Comparison of ENCODE assay signal across 13 cellular contexts in genomic region chr14:65258391-65258790, GRCh38.
DNase-seq lines count a peak whose midpoint lies in the region; ATAC-seq, FAIRE-seq and TF ChIP-seq lines count a peak whose summit lies in the region.
"Had no signal": no experiment of that assay in that cellular context is flagged by ENCODE, and none has a peak within 500 bp of the region (broad histone marks: within the 10 kb centered on the region; RNA-seq: fewer than 3 reads in every experiment).

No MANE protein-coding gene starts in this region.

- peaks cover 0 to 2% of the 10 kb centered on the region in 2 donors for H3K9me3 ChIP-seq in lung (ENCODE audit: control insufficient read depth in 2 of 2, insufficient read depth in 1 of 2, low read length in 1 of 2)
- peaks cover 0 to 5% (median 0%) of the 10 kb centered on the region in 3 donors for H3K9me3 ChIP-seq in tibial artery

- H3K4me1 Mint-ChIP-seq in activated CD4-positive, alpha-beta T cell treated with anti-CD3 and anti-CD28 coated beads, Interleukin-2, amount 10 ng/mL, durations not matched to agents 24 days and 14 days = peaks cover 22% of the 10 kb centered on the region

- no peaks in the 10 kb centered on the region for H3K27me3 Mint-ChIP-seq in activated CD4-positive, alpha-beta T cell treated with anti-CD3 and anti-CD28 coated beads, Interleukin-2, amount 10 ng/mL, durations not matched to agents 24 days and 14 days

- H3K4me3 ChIP-seq in ACC112 (ENCODE audit: low read depth, low read length) (no peak overlapping the region), bronchial epithelial cell (ENCODE audit: low read depth, low read length) (no peak overlapping the region), lung (no peak overlapping the region), tibial artery (no peak overlapping the region)
- H3K4me3 ChIP-seq: spleen, upper lobe of left lung had no signal

- 61 to 89% methylated on average over 1 of the region's 1 CpG for WGBS in lung, 2 donors

- intact Hi-C loops in activated CD4-positive, alpha-beta T cell treated with anti-CD3 and anti-CD28 coated beads, Interleukin-2, amount 10 ng/mL, durations not matched to agents 24 days and 14 days (cut with micrococcal nuclease) = no loop called here
- intact Hi-C loops in tibial artery (cut with DNase I; ENCODE audit: low total_unique reads) = no loop called here

- no peaks in the 10 kb centered on the region for H3K27me3 ChIP-seq in ACC112 (ENCODE audit: insufficient read depth, low read length)
- H3K27me3 ChIP-seq in bronchial epithelial cell (ENCODE audit: control insufficient read depth, insufficient read depth, low read length) = no peaks in the 10 kb centered on the region
- H3K27me3 ChIP-seq in lung (ENCODE audit: control insufficient read depth, insufficient read depth) = no peaks in the 10 kb centered on the region
- H3K27me3 ChIP-seq in tibial artery = peaks cover 0 to 7% of the 10 kb centered on the region in 2 donors
- H3K27me3 ChIP-seq: spleen, upper lobe of left lung had no signal

- H3K27ac Mint-ChIP-seq in activated CD4-positive, alpha-beta T cell treated with anti-CD3 and anti-CD28 coated beads, Interleukin-2, amount 10 ng/mL, durations not matched to agents 24 days and 14 days = no peak overlapping the region
- H3K27ac Mint-ChIP-seq: naive thymus-derived CD8-positive, alpha-beta T cell had no signal

- TF ChIP-seq CTCF in bronchial epithelial cell (IDR thresholded peaks at IDR 0.05; ENCODE audit: insufficient read depth, low read length, severe bottlenecking) (no peak), lung (IDR thresholded peaks at IDR 0.05; ENCODE audit: control extremely low read depth, extremely low read depth) (no peak), tibial artery (IDR thresholded peaks at IDR 0.05) (no peak)

- peaks cover 2% of the 10 kb centered on the region for H3K36me3 Mint-ChIP-seq in activated CD4-positive, alpha-beta T cell treated with anti-CD3 and anti-CD28 coated beads, Interleukin-2, amount 10 ng/mL, durations not matched to agents 24 days and 14 days (ENCODE audit: low read depth)

- H3K36me3 ChIP-seq in ACC112 (ENCODE audit: insufficient read depth, low read length) = no peaks in the 10 kb centered on the region
- H3K36me3 ChIP-seq in bronchial epithelial cell (ENCODE audit: control insufficient read depth, insufficient read depth, low read length) = no peaks in the 10 kb centered on the region
- H3K36me3 ChIP-seq in lung (ENCODE audit: control insufficient read depth in 2 of 2, insufficient read depth in 2 of 2, low read length in 2 of 2) = no peaks in the 10 kb centered on the region
- no peaks in the 10 kb centered on the region for H3K36me3 ChIP-seq in tibial artery
- H3K36me3 ChIP-seq: spleen, upper lobe of left lung had no signal

- H2AFZ ChIP-seq in ACC112 (ENCODE audit: low read length, unreplicated experiment) = no peak overlapping the region

- ATAC-seq in lung (ENCODE audit: insufficient read depth, low FRiP score) = peak; percentile 14
- ATAC-seq: naive thymus-derived CD8-positive, alpha-beta T cell; Right ventricle myocardium inferior had no signal

- DNase-seq in LHCN-M2 (ENCODE audit: low read depth) = peak; percentile 80
- DNase-seq in bronchial epithelial cell (ENCODE audit: low read depth) = peak; percentile 77
- DNase-seq in lung (ENCODE audit: low spot score) = no peak
- no peak for DNase-seq in HuH-7.5 (ENCODE audit: low spot score)
- no peak for DNase-seq in activated CD4-positive, alpha-beta T cell treated with anti-CD3 and anti-CD28 coated beads, Interleukin-2, amount 10 ng/mL, durations not matched to agents 24 days and 14 days
- no peak for DNase-seq in NCI-H446 (lab: John Stamatoyannopoulos, UW)
- DNase-seq in tibial artery = no peak
- DNase-seq: DMS79; naive thymus-derived CD8-positive, alpha-beta T cell; spleen; upper lobe of left lung had no signal

- no peak for FAIRE-seq in bronchial epithelial cell (lab: Jason Lieb, UNC)

- H3K4me1 ChIP-seq in ACC112 (ENCODE audit: control insufficient read depth, insufficient read depth, low read length, unreplicated experiment) (peaks cover 71% of the 10 kb centered on the region), lung (ENCODE audit: control insufficient read depth in 2 of 2, insufficient read depth in 2 of 2, low read length in 2 of 2) (no peaks in the 10 kb centered on the region), tibial artery (peaks cover 0 to 5% (median 0%) of the 10 kb centered on the region in 4 donors)
- H3K4me1 ChIP-seq: spleen, upper lobe of left lung had no signal

- H3K27ac ChIP-seq in ACC112 (ENCODE audit: low read depth, low read length) (peak overlapping the region; percentile 62), lung (ENCODE audit: low read depth in 1 of 2, low read length in 1 of 2) (no peak overlapping the region), tibial artery (no peak overlapping the region)
- H3K27ac ChIP-seq: spleen, upper lobe of left lung had no signal

- no peaks in the 10 kb centered on the region for H3K79me2 ChIP-seq in ACC112 (ENCODE audit: control insufficient read depth, insufficient read depth, low read length, unreplicated experiment)

- no peak overlapping the region for H3K4me3 Mint-ChIP-seq in activated CD4-positive, alpha-beta T cell treated with anti-CD3 and anti-CD28 coated beads, Interleukin-2, amount 10 ng/mL, durations not matched to agents 24 days and 14 days
- H3K4me3 Mint-ChIP-seq: naive thymus-derived CD8-positive, alpha-beta T cell had no signal

- H3K9me3 Mint-ChIP-seq in activated CD4-positive, alpha-beta T cell treated with anti-CD3 and anti-CD28 coated beads, Interleukin-2, amount 10 ng/mL, durations not matched to agents 24 days and 14 days = peaks cover 5% of the 10 kb centered on the region

Comparison
In these comparisons a context has a peak if more than half of its experiments do, and no peak if none do; other contexts are left out.
1. DNase-seq: peak in LHCN-M2 (single experiment) and bronchial epithelial cell (single experiment); none in lung (single experiment), HuH-7.5 (single experiment), activated CD4-positive, alpha-beta T cell treated with anti-CD3 and anti-CD28 coated beads, Interleukin-2, amount 10 ng/mL, durations not matched to agents 24 days and 14 days (single experiment), NCI-H446 (0 of 2) and tibial artery (0 of 2).